ENCODE assay signal across 8 cellular contexts in genomic region chr10:42192450-42192849, GRCh38.
A peak's percentile ranks its signal among the peaks of the same experiment; 100 is the strongest.
DNase-seq lines count a peak whose midpoint lies in the region; ATAC-seq and TF ChIP-seq lines count a peak whose summit lies in the region.
"Not testable (repeated sequence)": the region's sequence is repeated elsewhere in the genome, so short reads cannot be mapped to it uniquely, and the experiment has no call there.

No MANE protein-coding gene starts in this region.

- not testable (repeated sequence) for H3K4me1 ChIP-seq in HAP-1, body of pancreas, foreskin keratinocyte

- not testable (repeated sequence) for H3K9me2 ChIP-seq in neural cell (ENCODE audit: insufficient read depth, low read length)

- not testable (repeated sequence) for H3K27ac ChIP-seq in C4-2B; body of pancreas; foreskin keratinocyte; neural cell (ENCODE audit: low read length)

- H2AFZ ChIP-seq in neural cell (ENCODE audit: low read depth, low read length), result not testable (repeated sequence)

- not testable (repeated sequence) for TF ChIP-seq RAD21 in neural cell (conservative IDR thresholded peaks at IDR 0.05)

- TF ChIP-seq CTCF in C4-2B (conservative IDR thresholded peaks at IDR 0.05) (peak; percentile 74), body of pancreas (IDR thresholded peaks at IDR 0.05) (peak in 6 of 7 experiments; percentile 40 to 62 (median 49)), foreskin keratinocyte (conservative IDR thresholded peaks at IDR 0.05) (peak; percentile 57), neural cell (IDR thresholded peaks at IDR 0.05; ENCODE audit: poor library complexity, severe bottlenecking) (peak; percentile 41)

- not testable (repeated sequence) for H3K36me3 ChIP-seq in HAP-1 (replicated peaks); body of pancreas (replicated peaks in 1 of 2; ENCODE audit: insufficient read depth in 1 of 2, low read depth in 2 of 2); neural cell (ENCODE audit: insufficient read depth, low read length)

- WGBS in body of pancreas, 2 donors, result 0 to 1% methylated on average over 4 of the region's 4 CpGs

- not testable (repeated sequence) for H3K9ac ChIP-seq in neural cell (ENCODE audit: low read length)

- not testable (repeated sequence) for ATAC-seq in body of pancreas; foreskin keratinocyte; stimulated activated naive CD8-positive, alpha-beta T cell treated with anti-CD3 and anti-CD28 coated beads, Interleukin-15, Interleukin-2, amounts not matched to agents 100 U/mL and 50 U/mL, for 24 hours

- not testable (repeated sequence) for H3F3A ChIP-seq in neural cell (ENCODE audit: insufficient read depth, low read length, poor library complexity, severe bottlenecking)

- not testable (repeated sequence) for H3K4me2 ChIP-seq in neural cell (ENCODE audit: low read length)

- not testable (repeated sequence) for H3K4me3 ChIP-seq in HAP-1; body of pancreas; neural cell (ENCODE audit: low read length)

- TF ChIP-seq POLR2A in body of pancreas (IDR thresholded peaks at IDR 0.05), result not testable (repeated sequence)

- not testable (repeated sequence) for TF ChIP-seq EP300 in neural cell (conservative IDR thresholded peaks at IDR 0.05; ENCODE audit: poor library complexity, severe bottlenecking)

- not testable (repeated sequence) for H3K27me3 ChIP-seq in HAP-1 (ENCODE audit: low read depth); body of pancreas; foreskin keratinocyte; neural cell (ENCODE audit: insufficient read depth, low read depth, low read length)

- H3K79me2 ChIP-seq in neural cell (replicated peaks; ENCODE audit: insufficient read depth, low read length), result not testable (repeated sequence)

- not testable (repeated sequence) for H4K20me1 ChIP-seq in neural cell (ENCODE audit: insufficient read depth)

- peak; percentile 2 to 54 for DNase-seq in HAP-1 (ENCODE audit: low spot score in 2 of 2)
- DNase-seq in OCI-M1 (lab: John Stamatoyannopoulos, UW), result peak; percentile 14
- DNase-seq in activated CD4-positive, alpha-beta T cell treated with anti-CD3 and anti-CD28 coated beads, Interleukin-2, amount 50 U/mL, for 4 hours, result peak; percentile 4 to 13
- peak; percentile 11 to 53 (median 31) for DNase-seq in body of pancreas
- not testable (repeated sequence) for DNase-seq in foreskin keratinocyte
- DNase-seq in stimulated activated naive CD8-positive, alpha-beta T cell treated with anti-CD3 and anti-CD28 coated beads, Interleukin-15, Interleukin-2, amounts not matched to agents 100 U/mL and 50 U/mL, for 24 hours, result peak; percentile 35

- intact Hi-C loops in body of pancreas (cut with DNase I), result not testable (repeated sequence)

- H3K9me3 ChIP-seq in HAP-1; body of pancreas; neural cell (ENCODE audit: low read length): not testable (repeated sequence)

- in situ Hi-C loops in HAP-1 (cut with MboI; ENCODE audit: low sequenced_read_pairs), result not testable (repeated sequence)
